17 cellular contexts compared by ENCODE assay signal in the genomic region with DNA sequence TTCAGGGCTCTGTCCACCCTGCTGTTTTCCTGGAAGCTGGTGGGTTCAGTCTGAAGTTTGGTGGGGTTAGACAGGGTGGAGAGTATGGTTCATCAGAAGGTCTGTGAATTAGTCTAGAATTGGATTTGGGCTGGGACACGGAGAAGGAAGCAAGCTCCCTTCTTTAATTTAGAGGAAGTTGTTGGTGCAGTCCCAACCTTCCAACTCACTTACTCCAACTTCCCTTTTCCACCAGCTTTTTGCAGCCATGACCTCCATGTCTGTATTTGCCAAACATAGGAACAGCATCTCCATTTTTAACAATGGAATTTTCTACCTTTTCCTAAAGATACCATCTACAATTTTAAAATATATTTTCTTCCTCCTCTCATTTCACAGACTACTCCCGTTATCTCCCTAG. TPM values are rescaled to one million over a fixed set of nuclear protein-coding genes. Genes with fewer than 3 reads are reported as not detected.
"Had no signal": no experiment of that assay in that cellular context is flagged by ENCODE, and none has a peak within 500 bp of the region (broad histone marks: within the 10 kb centered on the region; RNA-seq: fewer than 3 reads in every experiment).

No MANE protein-coding gene starts in this region.

- ATAC-seq: activated CD4-positive, CD25-positive, alpha-beta regulatory T cell treated with anti-CD3 and anti-CD28 coated beads, Interleukin-2, amount 50 U/mL, for 24 hours; activated T-cell treated with anti-CD3 and anti-CD28 coated beads, Interleukin-2, amount 50 U/mL, for 4 hours; lower lobe of right lung; naive thymus-derived CD4-positive, alpha-beta T cell had no signal

- H3K27ac Mint-ChIP-seq: activated naive CD8-positive, alpha-beta T cell; naive thymus-derived CD4-positive, alpha-beta T cell had no signal

- H3K4me3 Mint-ChIP-seq: activated naive CD8-positive, alpha-beta T cell; activated T-cell treated with anti-CD3 and anti-CD28 coated beads, Interleukin-2, amount 50 U/mL, for 4 hours; naive thymus-derived CD4-positive, alpha-beta T cell had no signal

- H3K36me3 Mint-ChIP-seq: activated naive CD8-positive, alpha-beta T cell had no signal

- DNase-seq: activated CD4-positive, alpha-beta T cell treated with anti-CD3 and anti-CD28 coated beads, Interleukin-2, amount 50 U/mL, for 48 hours; activated gamma-delta T cell; activated T-cell treated with anti-CD3 and anti-CD28 coated beads, Interleukin-2, amount 50 U/mL, for 4 hours; amygdala; brain microvascular endothelial cell; lower lobe of right lung; naive thymus-derived CD4-positive, alpha-beta T cell; right lobe of liver; stimulated activated CD4-positive, alpha-beta T cell treated with anti-CD3 and anti-CD28 coated beads, Interleukin-2, amount 100 ng/mL, for 24 hours; stimulated activated naive CD4-positive, alpha-beta T cell; substantia nigra; T-helper 2 cell; upper lobe of left lung had no signal

- H3K9me3 Mint-ChIP-seq: activated T-cell treated with anti-CD3 and anti-CD28 coated beads, Interleukin-2, amount 50 U/mL, for 4 hours had no signal

RNA-seq across cellular contexts. Expression of a gene that starts 28.5 kb away (rescaled TPM):
- total RNA-seq: dermis microvascular lymphatic vessel endothelial cell; naive thymus-derived CD4-positive, alpha-beta T cell had no signal

RNA-seq across cellular contexts. Expression of a gene that starts 46.8 kb away (rescaled TPM):
- total RNA-seq: activated T-cell treated with anti-CD3 and anti-CD28 coated beads, Interleukin-2, amount 50 U/mL, for 4 hours; dermis microvascular lymphatic vessel endothelial cell; lower lobe of right lung; naive thymus-derived CD4-positive, alpha-beta T cell; posterior vena cava; right lobe of liver; upper lobe of left lung had no signal
